In genomic region chr2:233331536-233331935, GRCh38 we compare ENCODE assay signal across 8 cellular contexts. TPM values are rescaled to one million over a fixed set of nuclear protein-coding genes. Genes with fewer than 3 reads are reported as not detected.
DNase-seq lines count a peak whose midpoint lies in the region; ATAC-seq and TF ChIP-seq lines count a peak whose summit lies in the region.

No MANE protein-coding gene starts in this region.

- DNase-seq in GM12865 (ENCODE audit: low read depth) (peak; percentile 90), OCI-M1 (lab: John Stamatoyannopoulos, UW) (peak; percentile 87), memory B cell (ENCODE audit: low spot score in 2 of 2) (peak; percentile 66 to 86), HCEC 1CT (no peak), amniotic stem cell (lab: John Stamatoyannopoulos, UW) (no peak)

- TF ChIP-seq CTCF in GM12865 (IDR thresholded peaks at IDR 0.05; ENCODE audit: insufficient read depth, low read depth, low read length, missing control alignments): no peak

- peak overlapping the region; percentile 82 for H3K4me3 Mint-ChIP-seq in activated T-helper 17 cell treated with anti-CD3 and anti-CD28 coated beads, Interleukin-2, amount 50 U/mL, for 72 hours
- peak overlapping the region; percentile 41 for H3K4me3 Mint-ChIP-seq in memory B cell
- H3K4me3 Mint-ChIP-seq in stimulated activated naive CD8-positive, alpha-beta T cell treated with anti-CD3 and anti-CD28 coated beads, Interleukin-15, Interleukin-2, amounts not matched to agents 100 ng/mL and 50 ng/mL, for 24 hours: peak overlapping the region; percentile 38

- H3K4me3 ChIP-seq in GM12865 (ENCODE audit: low read depth, low read length): no peak overlapping the region

- H3K9me3 Mint-ChIP-seq in activated T-helper 17 cell treated with anti-CD3 and anti-CD28 coated beads, Interleukin-2, amount 50 U/mL, for 72 hours: peaks cover 4% of the 10 kb centered on the region
- H3K9me3 Mint-ChIP-seq in memory B cell: no peaks in the 10 kb centered on the region
- no peaks in the 10 kb centered on the region for H3K9me3 Mint-ChIP-seq in stimulated activated naive CD8-positive, alpha-beta T cell treated with anti-CD3 and anti-CD28 coated beads, Interleukin-15, Interleukin-2, amounts not matched to agents 100 ng/mL and 50 ng/mL, for 24 hours

- H3K27ac Mint-ChIP-seq in activated T-helper 17 cell treated with anti-CD3 and anti-CD28 coated beads, Interleukin-2, amount 50 U/mL, for 72 hours: peak overlapping the region; percentile 95
- H3K27ac Mint-ChIP-seq in memory B cell: peak overlapping the region; percentile 86
- peak overlapping the region; percentile 90 for H3K27ac Mint-ChIP-seq in stimulated activated naive CD8-positive, alpha-beta T cell treated with anti-CD3 and anti-CD28 coated beads, Interleukin-15, Interleukin-2, amounts not matched to agents 100 ng/mL and 50 ng/mL, for 24 hours

- no peaks in the 10 kb centered on the region for H3K27me3 Mint-ChIP-seq in activated T-helper 17 cell treated with anti-CD3 and anti-CD28 coated beads, Interleukin-2, amount 50 U/mL, for 72 hours
- H3K27me3 Mint-ChIP-seq in memory B cell: no peaks in the 10 kb centered on the region
- H3K27me3 Mint-ChIP-seq in stimulated activated naive CD8-positive, alpha-beta T cell treated with anti-CD3 and anti-CD28 coated beads, Interleukin-15, Interleukin-2, amounts not matched to agents 100 ng/mL and 50 ng/mL, for 24 hours: no peaks in the 10 kb centered on the region

- peak; percentile 78 for ATAC-seq in HG02642 (IDR thresholded peaks at IDR 0.05; ENCODE audit: poor library complexity, unreplicated experiment)
- peak; percentile 95 for ATAC-seq in activated T-helper 17 cell treated with anti-CD3 and anti-CD28 coated beads, Interleukin-2, amount 50 U/mL, for 72 hours (replicated peaks)
- peak; percentile 94 for ATAC-seq in memory B cell (ENCODE audit: low read depth)

- H3K36me3 Mint-ChIP-seq in activated T-helper 17 cell treated with anti-CD3 and anti-CD28 coated beads, Interleukin-2, amount 50 U/mL, for 72 hours (ENCODE audit: low read depth): no peaks in the 10 kb centered on the region
- no peaks in the 10 kb centered on the region for H3K36me3 Mint-ChIP-seq in memory B cell
- no peaks in the 10 kb centered on the region for H3K36me3 Mint-ChIP-seq in stimulated activated naive CD8-positive, alpha-beta T cell treated with anti-CD3 and anti-CD28 coated beads, Interleukin-15, Interleukin-2, amounts not matched to agents 100 ng/mL and 50 ng/mL, for 24 hours (ENCODE audit: low read depth)

- H3K4me1 Mint-ChIP-seq in activated T-helper 17 cell treated with anti-CD3 and anti-CD28 coated beads, Interleukin-2, amount 50 U/mL, for 72 hours: peaks cover 26% of the 10 kb centered on the region
- peaks cover 40% of the 10 kb centered on the region for H3K4me1 Mint-ChIP-seq in memory B cell
- peaks cover 45% of the 10 kb centered on the region for H3K4me1 Mint-ChIP-seq in stimulated activated naive CD8-positive, alpha-beta T cell treated with anti-CD3 and anti-CD28 coated beads, Interleukin-15, Interleukin-2, amounts not matched to agents 100 ng/mL and 50 ng/mL, for 24 hours (ENCODE audit: low read depth)

RNA-seq across cellular contexts. Expression of gene DGKD, which starts 22.8 kb away (rescaled TPM):
- 10 to 100 TPM; 34.6 to 59.6 TPM for total RNA-seq in activated T-helper 17 cell treated with anti-CD3 and anti-CD28 coated beads, Interleukin-2, amount 50 U/mL, for 72 hours

RNA-seq across cellular contexts. Expression of gene SAG, which starts 23.9 kb away (rescaled TPM):
- 1 to 10 TPM in 1 of 2 donors, under 1 TPM in 1; 0.04 to 1.7 TPM for total RNA-seq in activated T-helper 17 cell treated with anti-CD3 and anti-CD28 coated beads, Interleukin-2, amount 50 U/mL, for 72 hours

Comparison
In these comparisons a context has a peak if more than half of its experiments do, and no peak if none do; other contexts are left out.
1. DNase-seq: peak in GM12865 (single experiment), OCI-M1 (single experiment) and memory B cell (2 of 2); none in HCEC 1CT (single experiment) and amniotic stem cell (single experiment).
2. Peak in every context shown above with its lines, with median percentiles within 50 percentile points of each other: ATAC-seq, H3K27ac Mint-ChIP-seq and H3K4me3 Mint-ChIP-seq.